In the genomic region with DNA sequence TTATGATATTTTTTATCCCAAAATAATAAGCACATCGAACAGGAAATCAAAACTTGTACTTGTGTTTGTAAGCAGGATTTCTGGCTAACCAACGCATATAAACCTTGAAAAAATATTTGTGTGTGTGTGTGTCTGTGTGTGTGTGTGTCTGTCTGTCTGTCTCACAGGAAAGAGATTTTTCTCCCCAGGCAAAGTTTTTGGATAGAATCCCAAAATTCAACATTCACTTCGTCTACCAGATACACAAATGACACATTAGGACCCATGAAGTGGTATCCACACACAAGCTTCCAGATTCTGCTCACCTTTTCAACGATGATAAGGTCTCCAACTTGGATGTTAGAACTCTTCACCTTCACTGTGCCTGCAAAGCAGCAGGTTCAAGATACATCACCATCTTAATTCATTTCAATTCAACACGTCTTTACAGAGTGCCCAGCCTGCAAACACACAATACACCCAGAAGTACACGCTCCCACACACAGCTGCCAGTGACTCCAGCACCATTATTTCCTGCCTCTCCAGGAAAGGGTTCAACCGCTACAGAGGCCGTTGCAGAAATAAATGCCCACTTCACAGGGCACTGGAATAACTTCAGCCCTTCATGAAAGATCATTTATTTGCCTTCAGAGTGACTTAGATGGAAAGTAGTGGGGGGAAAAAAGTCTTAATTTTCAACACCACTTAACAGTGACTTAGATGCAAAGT, we compare ENCODE assay signal across 14 cellular contexts.
DNase-seq lines count a peak whose midpoint lies in the region; ATAC-seq and TF ChIP-seq lines count a peak whose summit lies in the region.
"Had no signal": no experiment of that assay in that cellular context is flagged by ENCODE, and none has a peak within 500 bp of the region (broad histone marks: within the 10 kb centered on the region; RNA-seq: fewer than 3 reads in every experiment).

No MANE protein-coding gene starts in this region.

- peaks cover 21% of the 10 kb centered on the region for H3K4me1 ChIP-seq in adipocyte (ENCODE audit: control insufficient read depth, insufficient read depth, low read length)
- peaks cover 5% of the 10 kb centered on the region for H3K4me1 ChIP-seq in upper lobe of right lung

- intact Hi-C loops in upper lobe of right lung (cut with DNase I) = no loop called here

- no peaks in the 10 kb centered on the region for H3K9me3 ChIP-seq in adipocyte (ENCODE audit: control insufficient read depth, low read length)
- no peaks in the 10 kb centered on the region for H3K9me3 ChIP-seq in upper lobe of right lung
- H3K9me3 ChIP-seq: pancreas had no signal

- TF ChIP-seq CTCF in upper lobe of right lung (IDR thresholded peaks at IDR 0.05) = no peak

- no peak overlapping the region for H3K27ac ChIP-seq in upper lobe of right lung

- peak overlapping the region; percentile 38 for H3K9ac ChIP-seq in adipocyte (ENCODE audit: low read length)

- peak overlapping the region; percentile 39 for H3K4me3 ChIP-seq in adipocyte (ENCODE audit: low read length)
- no peak overlapping the region for H3K4me3 ChIP-seq in upper lobe of right lung
- H3K4me3 ChIP-seq: pancreas had no signal

- ATAC-seq in upper lobe of right lung (no peak), HG03520 (IDR thresholded peaks at IDR 0.05; ENCODE audit: unreplicated experiment) (no peak)
- ATAC-seq: left ventricle myocardium superior, pancreas had no signal

- H3K27me3 ChIP-seq in adipocyte (replicated peaks; ENCODE audit: control insufficient read depth, insufficient read depth, low read length) (no peaks in the 10 kb centered on the region), upper lobe of right lung (no peaks in the 10 kb centered on the region)
- H3K27me3 ChIP-seq: pancreas had no signal

- peaks cover 22% of the 10 kb centered on the region for H3K36me3 ChIP-seq in adipocyte (ENCODE audit: control insufficient read depth, insufficient read depth, low read length, severe bottlenecking)
- H3K36me3 ChIP-seq in upper lobe of right lung = no peaks in the 10 kb centered on the region

- DNase-seq in DMS153 treated with DMSO at 0.1 percent for 48 hours (lab: John Stamatoyannopoulos, UW; ENCODE audit: unreplicated experiment) (peak; percentile 40), LHCN-M2 (ENCODE audit: low read depth) (peak; percentile 16), adipocyte (ENCODE audit: low read depth) (peak; percentile 14), left kidney (ENCODE audit: low read depth, low spot score) (peak; percentile 26), upper lobe of right lung (no peak)
- DNase-seq in activated effector memory CD4-positive, alpha-beta T cell treated with anti-CD3 and anti-CD28 coated beads, Interleukin-2, amount 50 U/mL, for 16 hours = no peak
- no peak for DNase-seq in stimulated activated CD4-positive, alpha-beta T cell treated with anti-CD3 and anti-CD28 coated beads, Interleukin-4, amount 100 ng/mL, for 4 hours
- DNase-seq: activated CD4-positive, alpha-beta T cell treated with anti-CD3 and anti-CD28 coated beads for 48 hours; CD4-positive, CD25-positive, alpha-beta regulatory T cell; left ventricle myocardium superior; NCI-H2081 treated with DMSO at 0.1 percent for 48 hours; pancreas; stimulated activated CD4-positive, alpha-beta T cell treated with anti-CD3 and anti-CD28 coated beads, Interleukin-2, amount 100 ng/mL, for 48 hours had no signal

Comparison
In these comparisons a context has a peak if more than half of its experiments do, and no peak if none do; other contexts are left out.
1. DNase-seq: peak in DMS153 treated with DMSO at 0.1 percent for 48 hours (single experiment), LHCN-M2 (single experiment), adipocyte (single experiment) and left kidney (single experiment); none in activated effector memory CD4-positive, alpha-beta T cell treated with anti-CD3 and anti-CD28 coated beads, Interleukin-2, amount 50 U/mL, for 16 hours (single experiment), upper lobe of right lung (single experiment) and stimulated activated CD4-positive, alpha-beta T cell treated with anti-CD3 and anti-CD28 coated beads, Interleukin-4, amount 100 ng/mL, for 4 hours (0 of 2).